Comparison of ENCODE assay signal across 8 cellular contexts in the genomic region with DNA sequence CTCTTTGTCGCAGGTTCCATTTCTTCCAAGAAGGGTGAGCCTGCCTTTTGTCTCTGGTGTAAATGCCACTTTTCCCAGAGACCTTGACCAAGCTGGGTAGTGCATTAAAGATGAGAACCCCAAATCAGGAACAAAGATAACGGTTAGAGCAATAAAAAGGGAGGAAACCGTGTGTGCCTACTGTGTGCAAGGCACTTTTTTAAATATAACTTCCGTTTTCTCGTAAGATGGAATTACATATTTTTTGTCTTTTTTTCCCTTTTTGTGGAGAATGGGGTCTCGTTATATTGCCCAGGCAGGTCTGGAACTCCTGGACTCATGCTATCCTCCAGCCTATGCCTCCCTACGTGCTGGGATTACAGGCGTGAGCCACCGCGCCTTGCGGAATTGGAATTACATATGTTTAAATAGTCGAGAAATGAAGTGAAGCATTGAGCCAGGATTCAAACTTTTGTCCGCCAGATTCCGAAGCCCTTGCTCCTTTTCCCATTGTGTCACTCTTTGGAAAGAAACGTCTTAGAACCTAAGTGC. TPM values are rescaled to one million over a fixed set of nuclear protein-coding genes. Genes with fewer than 3 reads are reported as not detected.
DNase-seq lines count a peak whose midpoint lies in the region; FAIRE-seq and TF ChIP-seq lines count a peak whose summit lies in the region.

No MANE protein-coding gene starts in this region.

- peaks cover 24 to 58% (median 43%) of the 10 kb centered on the region in 4 donors for H3K4me1 Mint-ChIP-seq in CD4-positive, alpha-beta memory T cell

- peaks cover 0 to 1% (median 0%) of the 10 kb centered on the region in 8 donors for H3K9me3 Mint-ChIP-seq in CD4-positive, alpha-beta memory T cell

- H3K4me3 ChIP-seq in CD4-positive, alpha-beta memory T cell (ENCODE audit: low read length in 2 of 2) = peak overlapping the region; percentile 28 to 79
- H3K4me3 ChIP-seq in NB4 (ENCODE audit: low read depth, low read length) = peak overlapping the region; percentile 38
- H3K4me3 ChIP-seq in H1 (ENCODE audit: extremely low read depth in 1 of 4, insufficient read depth in 2 of 4, low read depth in 3 of 4, low read length in 4 of 4) = peak overlapping the region in 3 of 4 experiments; percentile 10 to 47 (median 14); a peak in 5 of 8 replicates
- peak overlapping the region; percentile 75 to 77 for H3K4me3 ChIP-seq in neutrophil (ENCODE audit: low read depth in 1 of 2, low read length in 1 of 2)

- H3K23me2 ChIP-seq in H1 (ENCODE audit: low read depth, low read length) = peaks cover 22% of the 10 kb centered on the region

- peak overlapping the region; percentile 53 for H4K5ac ChIP-seq in H1 (ENCODE audit: insufficient read length, low read depth, low read length)

- WGBS in H1 (ENCODE audit: extremely low coverage in 1 of 2, insufficient coverage in 1 of 2, insufficient read length in 1 of 2, insufficient replicate concordance in 2 of 2, low coverage in 1 of 2, low lambda C conversion rate in 2 of 2, missing lambda C conversion rate in 1 of 2), 2 experiments = 49% methylated on average over 15 of the region's 15 CpGs; no CpG with 5 or more reads in 1 of the 2 experiments

- peak overlapping the region; percentile 90 to 100 (median 95) for H3K27ac Mint-ChIP-seq in CD4-positive, alpha-beta memory T cell

- peak overlapping the region; percentile 63 to 100 for H3K4me2 ChIP-seq in H1 (ENCODE audit: insufficient read depth in 1 of 2, low read depth in 2 of 2, low read length in 2 of 2)

- TF ChIP-seq CTCF in NB4 (IDR thresholded peaks at IDR 0.05; ENCODE audit: low read depth, low read length) (no peak), H1 (IDR thresholded peaks at IDR 0.05; ENCODE audit: control extremely low read depth in 1 of 3, insufficient read depth in 1 of 3, low read depth in 1 of 3, low read length in 3 of 3) (no peak), neutrophil (IDR thresholded peaks at IDR 0.05) (no peak)

- H3K9ac ChIP-seq in H1 (replicated peaks in 1 of 4; ENCODE audit: extremely low read depth in 1 of 4, low read depth in 3 of 4, low read length in 3 of 4) = no peak overlapping the region

- H3K18ac ChIP-seq in H1 (ENCODE audit: extremely low read depth, low read length) = peak overlapping the region; percentile 54; the same call in 1 of the 2 replicates

- H2BK120ac ChIP-seq in H1 (replicated peaks; ENCODE audit: low read depth, low read length) = peak overlapping the region; percentile 9

- H2BK12ac ChIP-seq in H1 (ENCODE audit: low read depth, low read length) = no peak overlapping the region; the same call in 1 of the 2 replicates

- H3K27me3 Mint-ChIP-seq in CD4-positive, alpha-beta memory T cell = no peaks in the 10 kb centered on the region

- POLR2A ChIA-PET in CD4-positive, alpha-beta memory T cell (lab: Charles Lee; ENCODE audit: partially characterized antibody) = interaction anchor here (2.2 to 4.1 kb wide), 4 partner anchors 32 to 240 kb away, joined by 10 to 94 read pairs (median 42); partner anchors contain the start of genes COQ10A, ESYT1 and SMARCC2
- POLR2A ChIA-PET in H1 (lab: Charles Lee; ENCODE audit: partially characterized antibody) = interaction anchor here (1.0 to 9.8 kb wide), 8 partner anchors 10 to 96 kb away, joined by 3 to 203 read pairs (median 31); partner anchors contain the start of genes ANKRD52, CNPY2, ESYT1 and SMARCC2

- H3K27me3 ChIP-seq in CD4-positive, alpha-beta memory T cell (ENCODE audit: insufficient read depth, low read length) = no peaks in the 10 kb centered on the region
- no peaks in the 10 kb centered on the region for H3K27me3 ChIP-seq in H1 (replicated peaks in 1 of 4; ENCODE audit: control insufficient read depth in 3 of 4, extremely low read depth in 1 of 4, insufficient read depth in 3 of 4, low read length in 3 of 4)
- no peaks in the 10 kb centered on the region for H3K27me3 ChIP-seq in neutrophil

- H2AK5ac ChIP-seq in H1 (ENCODE audit: low read depth, low read length) = 0 out of 2 replicates have a peak overlapping the region, but pooled peaks have one; percentile 0

- peaks cover 6% of the 10 kb centered on the region for H3K79me1 ChIP-seq in H1 (ENCODE audit: low read depth, low read length)

- peaks cover 0 to 17% of the 10 kb centered on the region in 2 experiments; a peak in 2 of 4 replicates for H3K79me2 ChIP-seq in H1 (ENCODE audit: control insufficient read depth in 1 of 2, insufficient read depth in 2 of 2, low read length in 2 of 2)

- FAIRE-seq in H1 (lab: Jason Lieb, UNC) = no peak
- FAIRE-seq in RCC 7860 (lab: Jason Lieb, UNC) = no peak

- peak overlapping the region; percentile 55; the same call in 1 of the 2 replicates for H2BK5ac ChIP-seq in H1 (ENCODE audit: low read depth, low read length)

- intact Hi-C loops in CD4-positive, alpha-beta memory T cell (cut with micrococcal nuclease) = loop anchor here (1.0 to 5.0 kb wide), 8 partner anchors 30 to 1004 kb away; partner anchors contain the start of genes COQ10A and SHMT2

- DNase-seq in CD4-positive, alpha-beta memory T cell = no peak
- DNase-seq in NB4 (ENCODE audit: low read depth) (no peak), H1 (ENCODE audit: low read depth in 1 of 2, low spot score in 2 of 2) (no peak), EL (no peak), foreskin melanocyte (no peak), LoVo (ENCODE audit: low spot score) (no peak), RCC 7860 (ENCODE audit: low spot score) (no peak)

- H3K56ac ChIP-seq in H1 (replicated peaks; ENCODE audit: insufficient read length, low read depth, low read length) = no peak overlapping the region

- no peak for TF ChIP-seq EP300 in H1 (IDR thresholded peaks at IDR 0.05; ENCODE audit: borderline replicate concordance in 1 of 2, low read depth in 2 of 2, low read length in 2 of 2)

- no peaks in the 10 kb centered on the region for H3K36me3 ChIP-seq in CD4-positive, alpha-beta memory T cell (ENCODE audit: insufficient read depth, low read length)
- peaks cover 0 to 4% (median 1%) of the 10 kb centered on the region in 4 experiments; a peak in 1 of 8 replicates for H3K36me3 ChIP-seq in H1 (ENCODE audit: control insufficient read depth in 2 of 4, insufficient read depth in 4 of 4, low read length in 3 of 4)
- H3K36me3 ChIP-seq in neutrophil = no peaks in the 10 kb centered on the region

- H2BK15ac ChIP-seq in H1 (ENCODE audit: low read length) = no peak overlapping the region

- H2BK20ac ChIP-seq in H1 (ENCODE audit: low read length) = no peak overlapping the region

- peaks cover 0 to 14% of the 10 kb centered on the region in 2 donors for H3K36me3 Mint-ChIP-seq in CD4-positive, alpha-beta memory T cell

- TF ChIP-seq POLR2A in NB4 (IDR thresholded peaks at IDR 0.05; ENCODE audit: extremely low read depth, insufficient read length) (no peak), H1 (IDR thresholded peaks at IDR 0.05; ENCODE audit: control extremely low read depth in 1 of 2, low read depth in 2 of 2, low read length in 2 of 2) (no peak; a peak in 1 of 3 replicates)

- TF ChIP-seq RAD21 in H1 (IDR thresholded peaks at IDR 0.05 in 1 of 2, conservative IDR thresholded peaks at IDR 0.05 in 1 of 2; ENCODE audit: low read depth in 2 of 2, low read length in 2 of 2) = no peak

- H3K4ac ChIP-seq in H1 (replicated peaks; ENCODE audit: insufficient read length, low read depth, low read length) = peak overlapping the region; percentile 63

- H2AFZ ChIP-seq in H1 (ENCODE audit: low read length) = peak overlapping the region; percentile 64; the same call in 1 of the 2 replicates

- H3K27ac ChIP-seq in CD4-positive, alpha-beta memory T cell (ENCODE audit: low read depth, low read length) = peak overlapping the region; percentile 83
- H3K27ac ChIP-seq in H1 (ENCODE audit: low read depth, low read length) = peak overlapping the region; percentile 59; the same call in 1 of the 2 replicates
- peak overlapping the region; percentile 93 for H3K27ac ChIP-seq in neutrophil

- no peak overlapping the region for H4K8ac ChIP-seq in H1 (ENCODE audit: extremely low read depth, insufficient read depth, low read length)

- H4K20me1 ChIP-seq in H1 (replicated peaks in 1 of 2; ENCODE audit: control insufficient read depth in 1 of 2, insufficient read depth in 2 of 2, low read length in 2 of 2) = peaks cover 0 to 2% of the 10 kb centered on the region in 2 experiments

- H3K4me3 Mint-ChIP-seq in CD4-positive, alpha-beta memory T cell = peak overlapping the region; percentile 83 to 99 (median 87)

- H3K9me3 ChIP-seq in CD4-positive, alpha-beta memory T cell (ENCODE audit: control insufficient read depth in 1 of 2, low read length in 2 of 2) = no peaks in the 10 kb centered on the region
- H3K9me3 ChIP-seq in H1 (ENCODE audit: insufficient read depth in 2 of 2, low read depth in 1 of 2, low read length in 1 of 2) (no peaks in the 10 kb centered on the region), neutrophil (no peaks in the 10 kb centered on the region)

- no peak overlapping the region for H4K91ac ChIP-seq in H1 (replicated peaks; ENCODE audit: insufficient read length, low read length)

- no peak overlapping the region for H3K14ac ChIP-seq in H1 (ENCODE audit: insufficient read length)

- H3K23ac ChIP-seq in H1 (ENCODE audit: insufficient read length) = no peak overlapping the region

- CTCF ChIA-PET in CD4-positive, alpha-beta memory T cell (lab: Charles Lee; ENCODE audit: partially characterized antibody) = interaction anchor here (1.2 to 3.9 kb wide), 6 partner anchors 17 to 240 kb away, joined by 3 to 61 read pairs (median 28); partner anchors contain the start of genes ANKRD52, ESYT1, SMARCC2 and ZC3H10
- CTCF ChIA-PET in H1 (lab: Charles Lee; ENCODE audit: partially characterized antibody) = interaction anchor here (0.8 to 4.2 kb wide), 11 partner anchors 10 to 105 kb away, joined by 3 to 89 read pairs (median 22); partner anchors contain the start of genes ANKRD52, SMARCC2 and ZC3H10

- peaks cover 42% of the 10 kb centered on the region for H3K4me1 ChIP-seq in CD4-positive, alpha-beta memory T cell (ENCODE audit: insufficient read depth, low read length)
- peaks cover 3 to 13% (median 6%) of the 10 kb centered on the region in 4 experiments; a peak in 6 of 7 replicates for H3K4me1 ChIP-seq in H1 (replicated peaks in 1 of 4; ENCODE audit: control insufficient read depth in 3 of 4, insufficient read depth in 4 of 4, low read length in 3 of 4)
- H3K4me1 ChIP-seq in neutrophil (ENCODE audit: control insufficient read depth in 1 of 2, insufficient read depth in 1 of 2, low read depth in 1 of 2, low read length in 1 of 2) = peaks cover 48% of the 10 kb centered on the region in 2 experiments

RNA-seq across cellular contexts. Expression of gene NABP2, which starts 0.5 kb away (rescaled TPM):
- total RNA-seq in CD4-positive, alpha-beta memory T cell = 10 to 100 TPM; 16.9 to 19.1 TPM
- 1 to 10 TPM; 4.1 to 4.7 TPM for polyA plus RNA-seq in CD4-positive, alpha-beta memory T cell
- 56.1 and 58.1 TPM in 2 replicates for total RNA-seq in H1 (2021; fragmentation: NEBNext Ultra II Directional; extraction: Animal tissue kit (Norgen Biotek cat#: 25700))
- 59.8 and 67.5 TPM in 2 replicates for polyA plus RNA-seq in H1 (2011; rRNA removed)
- 71.4 TPM for polyA plus RNA-seq in H1 (2011; cell fraction: cytosol; rRNA removed)
- 29.7 TPM for polyA plus RNA-seq in H1 (2011; cell fraction: nucleus; rRNA removed)
- 58.0 to 64.0 TPM (median 61.5 TPM) in 4 replicates for polyA plus RNA-seq in H1 (2012, experiment 1 of 2)
- 60.6 TPM for polyA plus RNA-seq in H1 (2012, experiment 2 of 2)
- polyA plus RNA-seq in H1 (2013, experiment 1 of 2) = 31.7 TPM
- polyA plus RNA-seq in H1 (2013, experiment 2 of 2) = 32.1 TPM
- 34.2 and 41.0 TPM in 2 replicates for polyA minus RNA-seq in H1 (2011; rRNA and poly(A)+ RNA removed)
- polyA minus RNA-seq in H1 (2011; cell fraction: cytosol; rRNA and poly(A)+ RNA removed) = 17.3 TPM
- polyA minus RNA-seq in H1 (2011; cell fraction: nucleus; rRNA and poly(A)+ RNA removed) = 9.0 TPM

RNA-seq across cellular contexts. Expression of gene RNF41, which starts 1.9 kb away (rescaled TPM):
- total RNA-seq in CD4-positive, alpha-beta memory T cell = 10 to 100 TPM; 38.1 to 44.8 TPM
- 10 to 100 TPM; 33.2 to 46.7 TPM for polyA plus RNA-seq in CD4-positive, alpha-beta memory T cell
- total RNA-seq in H1 (2021; fragmentation: NEBNext Ultra II Directional; extraction: Animal tissue kit (Norgen Biotek cat#: 25700)) = 55.0 and 55.5 TPM in 2 replicates
- polyA plus RNA-seq in H1 (2011; rRNA removed) = 98.6 and 127 TPM in 2 replicates
- polyA plus RNA-seq in H1 (2011; cell fraction: cytosol; rRNA removed) = 95.6 TPM
- polyA plus RNA-seq in H1 (2011; cell fraction: nucleus; rRNA removed) = 124 TPM
- 48.0 to 59.3 TPM (median 52.6 TPM) in 4 replicates for polyA plus RNA-seq in H1 (2012, experiment 1 of 2)
- 50.1 TPM for polyA plus RNA-seq in H1 (2012, experiment 2 of 2)
- polyA plus RNA-seq in H1 (2013, experiment 1 of 2) = 36.2 TPM
- 36.3 TPM for polyA plus RNA-seq in H1 (2013, experiment 2 of 2)
- polyA minus RNA-seq in H1 (2011; rRNA and poly(A)+ RNA removed) = 296 and 367 TPM in 2 replicates
- polyA minus RNA-seq in H1 (2011; cell fraction: cytosol; rRNA and poly(A)+ RNA removed) = 92.4 TPM
- polyA minus RNA-seq in H1 (2011; cell fraction: nucleus; rRNA and poly(A)+ RNA removed) = 94.9 TPM

RNA-seq across cellular contexts. Expression of gene SLC39A5, which starts 6.2 kb away (rescaled TPM):
- 1 to 10 TPM in 1 of 2 experiments, under 1 TPM in 1; 0.64 to 2.1 TPM for total RNA-seq in CD4-positive, alpha-beta memory T cell
- not detected for polyA plus RNA-seq in CD4-positive, alpha-beta memory T cell
- total RNA-seq in H1 (2021; fragmentation: NEBNext Ultra II Directional; extraction: Animal tissue kit (Norgen Biotek cat#: 25700)) = 0.25 TPM in 1 of 2 replicates, not detected in the other
- 0.27 and 0.75 TPM in 2 replicates for polyA plus RNA-seq in H1 (2011; rRNA removed)
- polyA plus RNA-seq in H1 (2011; cell fraction: cytosol; rRNA removed) = 0.48 TPM
- polyA plus RNA-seq in H1 (2011; cell fraction: nucleus; rRNA removed) = 2.7 TPM
- 0.27 to 0.88 TPM (median 0.51 TPM) in 3 of 4 replicates, not detected in the other for polyA plus RNA-seq in H1 (2012, experiment 1 of 2)
- polyA plus RNA-seq in H1 (2012, experiment 2 of 2) = 0.24 TPM
- 0.04 TPM for polyA plus RNA-seq in H1 (2013, experiment 1 of 2)
- 0.09 TPM for polyA plus RNA-seq in H1 (2013, experiment 2 of 2)
- 0.47 TPM in 1 of 2 replicates, not detected in the other for polyA minus RNA-seq in H1 (2011; rRNA and poly(A)+ RNA removed)
- polyA minus RNA-seq in H1 (2011; cell fraction: cytosol; rRNA and poly(A)+ RNA removed) = not detected
- not detected for polyA minus RNA-seq in H1 (2011; cell fraction: nucleus; rRNA and poly(A)+ RNA removed)

RNA-seq across cellular contexts. Expression of gene SMARCC2, which starts 34.4 kb away (rescaled TPM):
- 100 to 1,000 TPM; 192 to 199 TPM for total RNA-seq in CD4-positive, alpha-beta memory T cell
- polyA plus RNA-seq in CD4-positive, alpha-beta memory T cell = 10 to 100 TPM; 27.0 to 90.9 TPM
- 66.3 and 78.5 TPM in 2 replicates for total RNA-seq in H1 (2021; fragmentation: NEBNext Ultra II Directional; extraction: Animal tissue kit (Norgen Biotek cat#: 25700))
- 33.9 and 40.5 TPM in 2 replicates for polyA plus RNA-seq in H1 (2011; rRNA removed)
- 51.0 TPM for polyA plus RNA-seq in H1 (2011; cell fraction: cytosol; rRNA removed)
- polyA plus RNA-seq in H1 (2011; cell fraction: nucleus; rRNA removed) = 228 TPM
- polyA plus RNA-seq in H1 (2012, experiment 1 of 2) = 57.2 to 72.0 TPM (median 67.2 TPM) in 4 replicates
- 14.3 TPM for polyA plus RNA-seq in H1 (2012, experiment 2 of 2)
- 52.9 TPM for polyA plus RNA-seq in H1 (2013, experiment 1 of 2)
- polyA plus RNA-seq in H1 (2013, experiment 2 of 2) = 49.6 TPM
- 78.3 and 80.3 TPM in 2 replicates for polyA minus RNA-seq in H1 (2011; rRNA and poly(A)+ RNA removed)
- 28.9 TPM for polyA minus RNA-seq in H1 (2011; cell fraction: cytosol; rRNA and poly(A)+ RNA removed)
- 139 TPM for polyA minus RNA-seq in H1 (2011; cell fraction: nucleus; rRNA and poly(A)+ RNA removed)

RNA-seq across cellular contexts. Expression of gene ANKRD52, which starts 34.5 kb away (rescaled TPM):
- 10 to 100 TPM; 44.1 to 44.5 TPM for total RNA-seq in CD4-positive, alpha-beta memory T cell
- polyA plus RNA-seq in CD4-positive, alpha-beta memory T cell = 10 to 100 TPM in 1 of 2 donors, 1 to 10 TPM in 1; 3.4 to 25.1 TPM
- 34.1 and 36.3 TPM in 2 replicates for total RNA-seq in H1 (2021; fragmentation: NEBNext Ultra II Directional; extraction: Animal tissue kit (Norgen Biotek cat#: 25700))
- polyA plus RNA-seq in H1 (2011; rRNA removed) = 14.0 and 20.7 TPM in 2 replicates
- 14.1 TPM for polyA plus RNA-seq in H1 (2011; cell fraction: cytosol; rRNA removed)
- polyA plus RNA-seq in H1 (2011; cell fraction: nucleus; rRNA removed) = 74.8 TPM
- 19.5 to 26.6 TPM (median 22.1 TPM) in 4 replicates for polyA plus RNA-seq in H1 (2012, experiment 1 of 2)
- 14.4 TPM for polyA plus RNA-seq in H1 (2012, experiment 2 of 2)
- 15.3 TPM for polyA plus RNA-seq in H1 (2013, experiment 1 of 2)
- polyA plus RNA-seq in H1 (2013, experiment 2 of 2) = 14.7 TPM
- polyA minus RNA-seq in H1 (2011; rRNA and poly(A)+ RNA removed) = 20.7 and 30.8 TPM in 2 replicates
- 14.5 TPM for polyA minus RNA-seq in H1 (2011; cell fraction: cytosol; rRNA and poly(A)+ RNA removed)
- 20.3 TPM for polyA minus RNA-seq in H1 (2011; cell fraction: nucleus; rRNA and poly(A)+ RNA removed)

Comparison
In these comparisons a context has a peak if more than half of its experiments do, and no peak if none do; other contexts are left out.
1. H3K4me3 ChIP-seq: peak in every context shown above with its lines; median percentile 76 in neutrophil; 54 in CD4-positive, alpha-beta memory T cell; 38 in NB4; 14 in H1.